23 cellular contexts compared by ENCODE assay signal in the genomic region with DNA sequence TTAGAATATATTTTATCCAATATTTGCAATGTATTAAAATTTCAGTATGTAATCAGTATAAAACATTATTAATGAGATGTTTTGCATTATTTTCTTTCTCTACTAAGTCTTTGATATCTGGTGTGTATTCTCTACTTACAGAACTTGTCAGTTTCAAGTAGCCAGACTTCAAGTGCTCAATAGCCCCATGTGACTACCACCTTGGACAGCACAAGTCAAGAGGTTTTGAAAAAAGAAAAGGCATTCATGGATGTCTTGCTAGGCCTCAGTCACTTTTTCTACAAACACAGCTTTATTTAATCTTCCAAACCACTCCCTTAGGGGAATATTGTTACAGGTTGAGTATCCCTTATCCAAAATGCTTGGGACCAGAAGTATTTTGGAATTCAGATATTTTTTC.
"Had no signal": no experiment of that assay in that cellular context is flagged by ENCODE, and none has a peak within 500 bp of the region (broad histone marks: within the 10 kb centered on the region; RNA-seq: fewer than 3 reads in every experiment).

No MANE protein-coding gene starts in this region.

- H3K4me1 Mint-ChIP-seq: stimulated activated memory B cell treated with anti-CD40 and anti-IgM and Interleukin-4, amounts not matched to agents 10 μg/mL and 1 μg/mL and 100 μg/mL, for 72 hours had no signal

- H3K4me1 ChIP-seq: prostate gland had no signal

- DNase-seq: cortex of kidney; gastrocnemius medialis; heart left ventricle; left cardiac atrium; left ventricle myocardium inferior; lower lobe of right lung; naive thymus-derived CD8-positive, alpha-beta T cell; nephron progenitor cell; nucleus accumbens; right cardiac atrium; sigmoid colon; stimulated activated CD4-positive, alpha-beta T cell treated with anti-CD3 and anti-CD28 coated beads, Interleukin-2, amount 100 ng/mL, for 24 hours; stimulated activated CD4-positive, alpha-beta T cell treated with anti-CD3 and anti-CD28 coated beads, Interleukin-4, amount 100 ng/mL, for 24 hours; stimulated activated naive CD8-positive, alpha-beta T cell treated with anti-CD3 and anti-CD28 coated beads, Interleukin-15, Interleukin-2, amounts not matched to agents 100 U/mL and 50 U/mL, for 24 hours; substantia nigra; testis; upper lobe of left lung had no signal

- H3K27ac ChIP-seq: gastrocnemius medialis, left ventricle myocardium inferior, prostate gland, sigmoid colon, testis had no signal

- H3K36me3 ChIP-seq: gastrocnemius medialis, heart left ventricle, left ventricle myocardium inferior, lower lobe of right lung, prostate gland, sigmoid colon, tibial nerve, upper lobe of left lung had no signal

- H3K36me3 Mint-ChIP-seq: stimulated activated memory B cell treated with anti-CD40 and anti-IgM and Interleukin-4, amounts not matched to agents 10 μg/mL and 1 μg/mL and 100 μg/mL, for 72 hours had no signal

- H3K79me2 ChIP-seq: hepatocyte had no signal

- H3K4me3 ChIP-seq: gastrocnemius medialis, heart left ventricle, hepatocyte, left ventricle myocardium inferior, prostate gland, sigmoid colon, tibial nerve had no signal

- H3K4me3 Mint-ChIP-seq: naive thymus-derived CD8-positive, alpha-beta T cell; nephron progenitor cell; stimulated activated memory B cell treated with anti-CD40 and anti-IgM and Interleukin-4, amounts not matched to agents 10 μg/mL and 1 μg/mL and 100 μg/mL, for 72 hours had no signal

- H3K27me3 ChIP-seq: gastrocnemius medialis, heart left ventricle, hepatocyte, sigmoid colon, testis, tibial nerve, upper lobe of left lung had no signal

- H3K9me3 ChIP-seq: gastrocnemius medialis, lower lobe of right lung, prostate gland, sigmoid colon, testis, tibial nerve, upper lobe of left lung had no signal

- ATAC-seq: gastrocnemius medialis; left cardiac atrium; lower lobe of right lung; naive thymus-derived CD8-positive, alpha-beta T cell; stimulated activated memory B cell treated with anti-CD40 and anti-IgM and Interleukin-4, amounts not matched to agents 10 μg/mL and 1 μg/mL and 100 μg/mL, for 72 hours; stimulated activated naive CD8-positive, alpha-beta T cell treated with anti-CD3 and anti-CD28 coated beads, Interleukin-15, Interleukin-2, amounts not matched to agents 100 U/mL and 50 U/mL, for 24 hours had no signal

- FAIRE-seq: islet of Langerhans, urothelium cell line had no signal

- H3K27ac Mint-ChIP-seq: naive thymus-derived CD8-positive, alpha-beta T cell; stimulated activated memory B cell treated with anti-CD40 and anti-IgM and Interleukin-4, amounts not matched to agents 10 μg/mL and 1 μg/mL and 100 μg/mL, for 72 hours had no signal

- H2AFZ ChIP-seq: hepatocyte had no signal
